1 cellular context compared by ENCODE assay signal in genomic region chr12:570237-570925, GRCh38.
A peak's percentile ranks its signal among the peaks of the same experiment; 100 is the strongest.
TF ChIP-seq lines count a peak whose summit lies in the region.

No MANE protein-coding gene starts in this region.

TF ChIP-seq in HepG2, 621 proteins besides CTCF, POLR2A, EP300 and RAD21 (continued from another document and continues in another):
- TF ChIP-seq, protein P1, sequence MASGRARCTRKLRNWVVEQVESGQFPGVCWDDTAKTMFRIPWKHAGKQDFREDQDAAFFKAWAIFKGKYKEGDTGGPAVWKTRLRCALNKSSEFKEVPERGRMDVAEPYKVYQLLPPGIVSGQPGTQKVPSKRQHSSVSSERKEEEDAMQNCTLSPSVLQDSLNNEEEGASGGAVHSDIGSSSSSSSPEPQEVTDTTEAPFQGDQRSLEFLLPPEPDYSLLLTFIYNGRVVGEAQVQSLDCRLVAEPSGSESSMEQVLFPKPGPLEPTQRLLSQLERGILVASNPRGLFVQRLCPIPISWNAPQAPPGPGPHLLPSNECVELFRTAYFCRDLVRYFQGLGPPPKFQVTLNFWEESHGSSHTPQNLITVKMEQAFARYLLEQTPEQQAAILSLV (CRISPR knock-in tag; IDR thresholded peaks at IDR 0.05; ENCODE audit: borderline replicate concordance): peak; percentile 41; the same call in 1 of the 2 replicates
- TF ChIP-seq FOXA3 (CRISPR knock-in tag; IDR thresholded peaks at IDR 0.05): peak; percentile 28; the same call in 1 of the 2 replicates
- no peak for TF ChIP-seq HHEX (CRISPR knock-in tag; IDR thresholded peaks at IDR 0.05)
- peak; percentile 69; the same call in 1 of the 2 replicates for TF ChIP-seq ZNF318 (CRISPR knock-in tag; IDR thresholded peaks at IDR 0.05)
- peak in 1 of 2 experiments; percentile 70; a peak in 1 of 4 replicates for TF ChIP-seq KLF16 (CRISPR knock-in tag; IDR thresholded peaks at IDR 0.05)
- no peak for TF ChIP-seq STAT6 (CRISPR knock-in tag; IDR thresholded peaks at IDR 0.05; ENCODE audit: borderline replicate concordance)
- peak; percentile 15; the same call in 1 of the 2 replicates for TF ChIP-seq ZNF574 (CRISPR knock-in tag; IDR thresholded peaks at IDR 0.05)
- no peak for TF ChIP-seq BRD4 (CRISPR knock-in tag; IDR thresholded peaks at IDR 0.05)
- TF ChIP-seq, protein P2, sequence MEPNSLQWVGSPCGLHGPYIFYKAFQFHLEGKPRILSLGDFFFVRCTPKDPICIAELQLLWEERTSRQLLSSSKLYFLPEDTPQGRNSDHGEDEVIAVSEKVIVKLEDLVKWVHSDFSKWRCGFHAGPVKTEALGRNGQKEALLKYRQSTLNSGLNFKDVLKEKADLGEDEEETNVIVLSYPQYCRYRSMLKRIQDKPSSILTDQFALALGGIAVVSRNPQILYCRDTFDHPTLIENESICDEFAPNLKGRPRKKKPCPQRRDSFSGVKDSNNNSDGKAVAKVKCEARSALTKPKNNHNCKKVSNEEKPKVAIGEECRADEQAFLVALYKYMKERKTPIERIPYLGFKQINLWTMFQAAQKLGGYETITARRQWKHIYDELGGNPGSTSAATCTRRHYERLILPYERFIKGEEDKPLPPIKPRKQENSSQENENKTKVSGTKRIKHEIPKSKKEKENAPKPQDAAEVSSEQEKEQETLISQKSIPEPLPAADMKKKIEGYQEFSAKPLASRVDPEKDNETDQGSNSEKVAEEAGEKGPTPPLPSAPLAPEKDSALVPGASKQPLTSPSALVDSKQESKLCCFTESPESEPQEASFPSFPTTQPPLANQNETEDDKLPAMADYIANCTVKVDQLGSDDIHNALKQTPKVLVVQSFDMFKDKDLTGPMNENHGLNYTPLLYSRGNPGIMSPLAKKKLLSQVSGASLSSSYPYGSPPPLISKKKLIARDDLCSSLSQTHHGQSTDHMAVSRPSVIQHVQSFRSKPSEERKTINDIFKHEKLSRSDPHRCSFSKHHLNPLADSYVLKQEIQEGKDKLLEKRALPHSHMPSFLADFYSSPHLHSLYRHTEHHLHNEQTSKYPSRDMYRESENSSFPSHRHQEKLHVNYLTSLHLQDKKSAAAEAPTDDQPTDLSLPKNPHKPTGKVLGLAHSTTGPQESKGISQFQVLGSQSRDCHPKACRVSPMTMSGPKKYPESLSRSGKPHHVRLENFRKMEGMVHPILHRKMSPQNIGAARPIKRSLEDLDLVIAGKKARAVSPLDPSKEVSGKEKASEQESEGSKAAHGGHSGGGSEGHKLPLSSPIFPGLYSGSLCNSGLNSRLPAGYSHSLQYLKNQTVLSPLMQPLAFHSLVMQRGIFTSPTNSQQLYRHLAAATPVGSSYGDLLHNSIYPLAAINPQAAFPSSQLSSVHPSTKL (CRISPR knock-in tag; IDR thresholded peaks at IDR 0.05): peak; percentile 58
- TF ChIP-seq PLRG1 (conservative IDR thresholded peaks at IDR 0.05): no peak
- TF ChIP-seq BHLHE40 (IDR thresholded peaks at IDR 0.05; ENCODE audit: low read length): no peak
- peak; percentile 56; the same call in 1 of the 2 replicates for TF ChIP-seq FOXC1 (CRISPR knock-in tag; IDR thresholded peaks at IDR 0.05; ENCODE audit: borderline replicate concordance)
- peak; percentile 23 for TF ChIP-seq ZNF18 (CRISPR knock-in tag; IDR thresholded peaks at IDR 0.05; ENCODE audit: insufficient replicate concordance)
- TF ChIP-seq, protein P3, sequence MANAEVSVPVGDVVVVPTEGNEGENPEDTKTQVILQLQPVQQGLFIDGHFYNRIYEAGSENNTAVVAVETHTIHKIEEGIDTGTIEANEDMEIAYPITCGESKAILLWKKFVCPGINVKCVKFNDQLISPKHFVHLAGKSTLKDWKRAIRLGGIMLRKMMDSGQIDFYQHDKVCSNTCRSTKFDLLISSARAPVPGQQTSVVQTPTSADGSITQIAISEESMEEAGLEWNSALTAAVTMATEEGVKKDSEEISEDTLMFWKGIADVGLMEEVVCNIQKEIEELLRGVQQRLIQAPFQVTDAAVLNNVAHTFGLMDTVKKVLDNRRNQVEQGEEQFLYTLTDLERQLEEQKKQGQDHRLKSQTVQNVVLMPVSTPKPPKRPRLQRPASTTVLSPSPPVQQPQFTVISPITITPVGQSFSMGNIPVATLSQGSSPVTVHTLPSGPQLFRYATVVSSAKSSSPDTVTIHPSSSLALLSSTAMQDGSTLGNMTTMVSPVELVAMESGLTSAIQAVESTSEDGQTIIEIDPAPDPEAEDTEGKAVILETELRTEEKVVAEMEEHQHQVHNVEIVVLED (CRISPR knock-in tag; IDR thresholded peaks at IDR 0.05; ENCODE audit: borderline replicate concordance): no peak
- TF ChIP-seq MBD4 (IDR thresholded peaks at IDR 0.05; ENCODE audit: borderline replicate concordance, low read length): no peak
- TF ChIP-seq ZNF33A (CRISPR knock-in tag; IDR thresholded peaks at IDR 0.05; ENCODE audit: borderline replicate concordance): peak; percentile 90; the same call in 1 of the 2 replicates
- TF ChIP-seq ZNF12 (CRISPR knock-in tag; IDR thresholded peaks at IDR 0.05): 0 out of 2 replicates have a peak, but pooled peaks have one; percentile 39
- TF ChIP-seq ZNF713 (CRISPR knock-in tag; IDR thresholded peaks at IDR 0.05): peak; percentile 60; the same call in 1 of the 2 replicates
- TF ChIP-seq, protein P4, sequence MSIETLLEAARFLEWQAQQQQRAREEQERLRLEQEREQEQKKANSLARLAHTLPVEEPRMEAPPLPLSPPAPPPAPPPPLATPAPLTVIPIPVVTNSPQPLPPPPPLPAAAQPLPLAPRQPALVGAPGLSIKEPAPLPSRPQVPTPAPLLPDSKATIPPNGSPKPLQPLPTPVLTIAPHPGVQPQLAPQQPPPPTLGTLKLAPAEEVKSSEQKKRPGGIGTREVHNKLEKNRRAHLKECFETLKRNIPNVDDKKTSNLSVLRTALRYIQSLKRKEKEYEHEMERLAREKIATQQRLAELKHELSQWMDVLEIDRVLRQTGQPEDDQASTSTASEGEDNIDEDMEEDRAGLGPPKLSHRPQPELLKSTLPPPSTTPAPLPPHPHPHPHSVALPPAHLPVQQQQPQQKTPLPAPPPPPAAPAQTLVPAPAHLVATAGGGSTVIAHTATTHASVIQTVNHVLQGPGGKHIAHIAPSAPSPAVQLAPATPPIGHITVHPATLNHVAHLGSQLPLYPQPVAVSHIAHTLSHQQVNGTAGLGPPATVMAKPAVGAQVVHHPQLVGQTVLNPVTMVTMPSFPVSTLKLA (IDR thresholded peaks at IDR 0.05): no peak
- peak; percentile 32; the same call in 1 of the 2 replicates for TF ChIP-seq YEATS4 (CRISPR knock-in tag; IDR thresholded peaks at IDR 0.05; ENCODE audit: borderline replicate concordance)
- TF ChIP-seq HDAC1 (CRISPR knock-in tag; IDR thresholded peaks at IDR 0.05): peak; percentile 81
- TF ChIP-seq, protein P5, sequence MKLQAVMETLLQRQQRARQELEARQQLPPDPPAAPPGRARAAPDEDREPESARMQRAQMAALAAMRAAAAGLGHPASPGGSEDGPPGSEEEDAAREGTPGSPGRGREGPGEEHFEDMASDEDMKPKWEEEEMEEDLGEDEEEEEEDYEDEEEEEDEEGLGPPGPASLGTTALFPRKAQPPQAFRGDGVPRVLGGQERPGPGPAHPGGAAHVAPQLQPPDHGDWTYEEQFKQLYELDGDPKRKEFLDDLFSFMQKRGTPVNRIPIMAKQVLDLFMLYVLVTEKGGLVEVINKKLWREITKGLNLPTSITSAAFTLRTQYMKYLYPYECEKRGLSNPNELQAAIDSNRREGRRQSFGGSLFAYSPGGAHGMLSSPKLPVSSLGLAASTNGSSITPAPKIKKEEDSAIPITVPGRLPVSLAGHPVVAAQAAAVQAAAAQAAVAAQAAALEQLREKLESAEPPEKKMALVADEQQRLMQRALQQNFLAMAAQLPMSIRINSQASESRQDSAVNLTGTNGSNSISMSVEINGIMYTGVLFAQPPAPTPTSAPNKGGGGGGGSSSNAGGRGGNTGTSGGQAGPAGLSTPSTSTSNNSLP (IDR thresholded peaks at IDR 0.05; ENCODE audit: low read depth, low read length): no peak
